Comparison of ENCODE assay signal across 26 cellular contexts in genomic region chr14:27392153-27392552, GRCh38.
DNase-seq lines count a peak whose midpoint lies in the region; ATAC-seq and TF ChIP-seq lines count a peak whose summit lies in the region.
"Had no signal": no experiment of that assay in that cellular context is flagged by ENCODE, and none has a peak within 500 bp of the region (broad histone marks: within the 10 kb centered on the region; RNA-seq: fewer than 3 reads in every experiment).

No MANE protein-coding gene starts in this region.

- H3K4me3 ChIP-seq in fibroblast of mammary gland (ENCODE audit: control insufficient read depth, low read depth, low read length), result no peak overlapping the region
- H3K4me3 ChIP-seq: esophagus muscularis mucosa had no signal

- H3K36me3 Mint-ChIP-seq in osteocyte (ENCODE audit: unreplicated experiment), result no peaks in the 10 kb centered on the region
- H3K36me3 Mint-ChIP-seq: activated naive CD8-positive, alpha-beta T cell treated with anti-CD3 and anti-CD28 coated beads for 36 hours; brain; stimulated activated effector memory CD8-positive, alpha-beta T cell treated with anti-CD3 and anti-CD28 coated beads, Interleukin-12 subunit alpha, Interleukin-12 subunit beta, amount 100 ng/mL, for 72 hours had no signal

- no peak overlapping the region for H3K4me3 Mint-ChIP-seq in osteocyte (ENCODE audit: unreplicated experiment)
- H3K4me3 Mint-ChIP-seq: activated CD8-positive, alpha-beta T cell treated with anti-CD3 and anti-CD28 coated beads, Interleukin-2, amount 10 ng/mL, durations not matched to agents 7 days and 5 days; activated naive CD8-positive, alpha-beta T cell treated with anti-CD3 and anti-CD28 coated beads for 36 hours; brain; effector memory CD8-positive, alpha-beta T cell; stimulated activated effector memory CD8-positive, alpha-beta T cell treated with anti-CD3 and anti-CD28 coated beads, Interleukin-12 subunit alpha, Interleukin-12 subunit beta, amount 100 ng/mL, for 72 hours had no signal

- H3K9me3 Mint-ChIP-seq in osteocyte (ENCODE audit: unreplicated experiment), result no peaks in the 10 kb centered on the region
- H3K9me3 Mint-ChIP-seq: brain had no signal

- H3K4me1 Mint-ChIP-seq in osteocyte (ENCODE audit: unreplicated experiment), result peaks cover 20% of the 10 kb centered on the region
- H3K4me1 Mint-ChIP-seq: activated naive CD8-positive, alpha-beta T cell treated with anti-CD3 and anti-CD28 coated beads for 36 hours; brain; stimulated activated effector memory CD8-positive, alpha-beta T cell treated with anti-CD3 and anti-CD28 coated beads, Interleukin-12 subunit alpha, Interleukin-12 subunit beta, amount 100 ng/mL, for 72 hours had no signal

- peak overlapping the region; percentile 29 for H3K27ac Mint-ChIP-seq in osteocyte (ENCODE audit: unreplicated experiment)
- H3K27ac Mint-ChIP-seq: activated CD8-positive, alpha-beta T cell treated with anti-CD3 and anti-CD28 coated beads, Interleukin-2, amount 10 ng/mL, durations not matched to agents 7 days and 5 days; activated naive CD8-positive, alpha-beta T cell treated with anti-CD3 and anti-CD28 coated beads for 36 hours; brain; effector memory CD8-positive, alpha-beta T cell; stimulated activated effector memory CD8-positive, alpha-beta T cell treated with anti-CD3 and anti-CD28 coated beads, Interleukin-12 subunit alpha, Interleukin-12 subunit beta, amount 100 ng/mL, for 72 hours had no signal

- DNase-seq in ELR (ENCODE audit: low read depth) (peak; percentile 47), fibroblast of mammary gland (ENCODE audit: low read depth) (peak; percentile 75), osteocyte (ENCODE audit: extremely low spot score, unreplicated experiment) (no peak), cardiac septum (ENCODE audit: low spot score) (no peak), NCI-H146 treated with DMSO at 0.1 percent for 48 hours (lab: John Stamatoyannopoulos, UW; ENCODE audit: unreplicated experiment) (no peak), Kasumi-1 (lab: John Stamatoyannopoulos, UW) (no peak)
- DNase-seq: activated CD8-positive, alpha-beta T cell treated with anti-CD3 and anti-CD28 coated beads, Interleukin-2, amount 10 ng/mL, durations not matched to agents 7 days and 5 days; activated effector memory CD4-positive, alpha-beta T cell treated with Interleukin-2 at 50 U/mL for 16 hours; activated naive CD8-positive, alpha-beta T cell treated with anti-CD3 and anti-CD28 coated beads for 36 hours; activated T-cell treated with anti-CD3 and anti-CD28 coated beads for 4 hours; DMS79; effector memory CD8-positive, alpha-beta T cell; glutamatergic neuron; IMR-90; left colon; NCI-H1105; NCI-H2029; NCI-H226; NCI-H748 treated with DMSO at 0.1 percent for 48 hours; Right ventricle myocardium superior; stimulated activated CD4-positive, alpha-beta T cell treated with anti-CD3 and anti-CD28 coated beads, Interleukin-2, amount 100 ng/mL, for 48 hours had no signal

- no peak for TF ChIP-seq CTCF in fibroblast of mammary gland (conservative IDR thresholded peaks at IDR 0.05; ENCODE audit: control insufficient read depth, insufficient read depth, low read depth, low read length)
- TF ChIP-seq CTCF in osteocyte (IDR thresholded peaks at IDR 0.05), result no peak

- ATAC-seq in SK-N-SH treated with all-trans-retinoic acid at 6 μM for 48 hours (peak; percentile 70), HG02571 (IDR thresholded peaks at IDR 0.05; ENCODE audit: unreplicated experiment) (no peak)
- ATAC-seq: activated CD8-positive, alpha-beta T cell treated with anti-CD3 and anti-CD28 coated beads, Interleukin-2, amount 10 ng/mL, durations not matched to agents 7 days and 5 days; effector memory CD8-positive, alpha-beta T cell; left colon; stimulated activated effector memory CD8-positive, alpha-beta T cell treated with anti-CD3 and anti-CD28 coated beads, Interleukin-12 subunit alpha, Interleukin-12 subunit beta, amount 100 ng/mL, for 72 hours had no signal

- intact Hi-C loops in cardiac septum (cut with DNase I), result no loop called here

- H3K27me3 Mint-ChIP-seq in osteocyte (ENCODE audit: unreplicated experiment), result no peaks in the 10 kb centered on the region
- H3K27me3 Mint-ChIP-seq: activated naive CD8-positive, alpha-beta T cell treated with anti-CD3 and anti-CD28 coated beads for 36 hours; brain; effector memory CD8-positive, alpha-beta T cell had no signal

TF ChIP-seq in SK-N-SH treated with all-trans-retinoic acid at 6 μM for 48 hours, 23 proteins besides CTCF, POLR2A, EP300 and RAD21:
- TF ChIP-seq ZFP30 (CRISPR knock-in tag; IDR thresholded peaks at IDR 0.05), result no peak
- no peak for TF ChIP-seq ZNF565 (CRISPR knock-in tag; conservative IDR thresholded peaks at IDR 0.05; ENCODE audit: low read depth)
- TF ChIP-seq PATZ1 (CRISPR knock-in tag; IDR thresholded peaks at IDR 0.05; ENCODE audit: borderline replicate concordance), result no peak
- TF ChIP-seq ZNF70 (CRISPR knock-in tag; IDR thresholded peaks at IDR 0.05), result no peak
- no peak for TF ChIP-seq TSHZ2 (CRISPR knock-in tag; IDR thresholded peaks at IDR 0.05)
- TF ChIP-seq GLIS3 (CRISPR knock-in tag; IDR thresholded peaks at IDR 0.05), result no peak
- TF ChIP-seq RARB (CRISPR knock-in tag; IDR thresholded peaks at IDR 0.05), result no peak
- no peak for TF ChIP-seq ARNTL (CRISPR knock-in tag; IDR thresholded peaks at IDR 0.05; ENCODE audit: borderline replicate concordance, low read depth)
- TF ChIP-seq TOX (CRISPR knock-in tag; IDR thresholded peaks at IDR 0.05; ENCODE audit: borderline replicate concordance), result no peak
- no peak for TF ChIP-seq OSR1 (CRISPR knock-in tag; IDR thresholded peaks at IDR 0.05)
- no peak for TF ChIP-seq ZFP3 (CRISPR knock-in tag; IDR thresholded peaks at IDR 0.05)
- TF ChIP-seq TCF4 (CRISPR knock-in tag; IDR thresholded peaks at IDR 0.05; ENCODE audit: borderline replicate concordance), result no peak
- TF ChIP-seq ISL1 (CRISPR knock-in tag; IDR thresholded peaks at IDR 0.05), result no peak
- TF ChIP-seq SNAI2 (CRISPR knock-in tag; IDR thresholded peaks at IDR 0.05), result no peak
- TF ChIP-seq CSRNP3 (CRISPR knock-in tag; IDR thresholded peaks at IDR 0.05), result no peak

Comparison
In these comparisons a context has a peak if more than half of its experiments do, and no peak if none do; other contexts are left out.
1. DNase-seq: peak in ELR (single experiment) and fibroblast of mammary gland (single experiment); none in osteocyte (single experiment), cardiac septum (single experiment), NCI-H146 treated with DMSO at 0.1 percent for 48 hours (single experiment) and Kasumi-1 (0 of 2).